8 cellular contexts compared by ENCODE assay signal in the genomic region with DNA sequence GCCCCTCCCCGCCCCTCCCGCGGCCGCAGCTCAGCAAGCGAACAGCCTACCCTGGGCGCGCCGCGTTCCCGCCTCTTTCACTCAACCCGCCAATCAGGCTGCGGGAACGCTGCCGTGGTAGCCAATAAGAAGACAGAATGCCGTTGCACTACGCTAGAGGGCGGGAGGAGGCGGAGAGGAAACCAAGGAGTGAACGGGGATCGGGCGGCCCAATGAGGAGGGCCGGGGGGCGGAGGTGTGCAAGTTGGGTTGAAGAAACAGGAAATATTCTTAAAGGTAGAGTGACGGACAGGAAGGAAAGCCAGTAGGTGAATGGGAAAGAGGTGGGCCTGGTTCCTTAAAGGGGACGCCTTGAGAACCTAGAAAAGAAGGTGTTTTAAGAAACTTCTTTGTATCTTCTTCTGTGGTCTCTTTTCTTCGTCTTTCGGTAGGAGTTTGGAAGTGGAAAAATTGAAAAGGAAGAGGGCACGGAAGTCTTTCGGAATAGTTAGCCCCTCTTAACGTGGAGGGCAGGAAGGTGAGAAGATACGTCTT. TPM values are rescaled to one million over a fixed set of nuclear protein-coding genes. Genes with fewer than 3 reads are reported as not detected.
DNase-seq lines count a peak whose midpoint lies in the region; ATAC-seq and FAIRE-seq lines count a peak whose summit lies in the region.

No MANE protein-coding gene starts in this region.

- peak overlapping the region; percentile 85 for H3K56ac ChIP-seq in mesendoderm (ENCODE audit: low read length)

- H3K4me2 ChIP-seq in mesendoderm (ENCODE audit: low read length), result peak overlapping the region; percentile 79

- no peak overlapping the region for H4K5ac ChIP-seq in mesendoderm (ENCODE audit: low read length)

- H2BK15ac ChIP-seq in mesendoderm (replicated peaks; ENCODE audit: low read depth), result no peak overlapping the region

- no peak overlapping the region for H4K8ac ChIP-seq in mesendoderm (ENCODE audit: low read depth, low read length)

- no CpG with 5 or more reads among the region's 31 CpGs for WGBS in mesendoderm (ENCODE audit: extremely low coverage, insufficient coverage, low lambda C conversion rate)

- peak overlapping the region; percentile 79 for H3K9ac ChIP-seq in mesendoderm (ENCODE audit: low read length)

- no peak overlapping the region for H3K23ac ChIP-seq in mesendoderm (ENCODE audit: low read length)

- H3K27ac ChIP-seq in mesendoderm (ENCODE audit: low read depth, low read length), result no peak overlapping the region

- no peak overlapping the region for H2BK120ac ChIP-seq in mesendoderm (ENCODE audit: low read depth, low read length)

- no peak overlapping the region for H2BK5ac ChIP-seq in mesendoderm (ENCODE audit: low read length)

- peaks cover 5% of the 10 kb centered on the region for H3K79me1 ChIP-seq in mesendoderm (ENCODE audit: low read length)

- peak overlapping the region; percentile 3 for H3K18ac ChIP-seq in mesendoderm (ENCODE audit: low read length)

- DNase-seq in COLO829 (ENCODE audit: low spot score), result peak; percentile 99
- DNase-seq in HT1080 (ENCODE audit: low read depth), result peak; percentile 100
- peak; percentile 99 to 100 for DNase-seq in NOMO-1 (lab: John Stamatoyannopoulos, UW; ENCODE audit: unreplicated experiment in 2 of 2)
- DNase-seq in activated CD8-positive, alpha-beta memory T cell treated with anti-CD3 and anti-CD28 coated beads, Interleukin-2, amount 50 U/mL, for 1 hour (ENCODE audit: extremely low read depth), result peak; percentile 98
- peak; percentile 100 for DNase-seq in mesendoderm
- DNase-seq in stimulated activated CD8-positive, alpha-beta memory T cell treated with anti-CD3 and anti-CD28 coated beads, Interleukin-12 subunit alpha, Interleukin-12 subunit beta, amount 100 ng/mL, for 4 hours (ENCODE audit: low read depth), result peak; percentile 97

- H3K4me3 ChIP-seq in mesendoderm (ENCODE audit: low read length), result peak overlapping the region; percentile 95

- no peaks in the 10 kb centered on the region for H3K36me3 ChIP-seq in mesendoderm (ENCODE audit: control insufficient read depth, insufficient read depth, low read length)

- peak; percentile 99 for FAIRE-seq in endometrium (lab: Jason Lieb, UNC)

- H3K79me2 ChIP-seq in mesendoderm (ENCODE audit: control insufficient read depth, insufficient read depth, low read length), result no peaks in the 10 kb centered on the region

- peak overlapping the region; percentile 42 for H3K4ac ChIP-seq in mesendoderm (ENCODE audit: low read depth, low read length)

- no peaks in the 10 kb centered on the region for H3K27me3 ChIP-seq in mesendoderm (ENCODE audit: insufficient read depth, low read length, poor library complexity)

- peaks cover 7% of the 10 kb centered on the region for H3K4me1 ChIP-seq in mesendoderm (ENCODE audit: control insufficient read depth, low read depth, low read length)

- no peak overlapping the region for H2AK5ac ChIP-seq in mesendoderm (ENCODE audit: low read length)

- peak; percentile 93 for ATAC-seq in GM21381 (IDR thresholded peaks at IDR 0.05; ENCODE audit: unreplicated experiment)

RNA-seq across cellular contexts. Expression of gene USF3, which starts 0.3 kb away (rescaled TPM):
- total RNA-seq in HT1080 (2014; rRNA removed; shearing (Covaris generic)), result 7.4 and 8.8 TPM in 2 replicates
- 7.4 and 12.6 TPM in 2 replicates for polyA plus RNA-seq in HT1080 (2015; cell fraction: cytosol; rRNA removed)
- 8.3 and 8.5 TPM in 2 replicates for polyA plus RNA-seq in HT1080 (2015; cell fraction: nucleus; rRNA removed)
- polyA plus RNA-seq in mesendoderm (2013, experiment 1 of 2), result 7.8 TPM
- polyA plus RNA-seq in mesendoderm (2013, experiment 2 of 2), result 7.9 TPM

RNA-seq across cellular contexts. Expression of gene NAA50, which starts 49.3 kb away (rescaled TPM):
- 351 and 605 TPM in 2 replicates for total RNA-seq in HT1080 (2014; rRNA removed; shearing (Covaris generic))
- 216 and 264 TPM in 2 replicates for polyA plus RNA-seq in HT1080 (2015; cell fraction: cytosol; rRNA removed)
- 135 and 137 TPM in 2 replicates for polyA plus RNA-seq in HT1080 (2015; cell fraction: nucleus; rRNA removed)
- 174 TPM for polyA plus RNA-seq in mesendoderm (2013, experiment 1 of 2)
- 174 TPM for polyA plus RNA-seq in mesendoderm (2013, experiment 2 of 2)

RNA-seq across cellular contexts. Expression of gene ATP6V1A, which starts 50.1 kb away (rescaled TPM):
- total RNA-seq in HT1080 (2014; rRNA removed; shearing (Covaris generic)), result 58.7 and 73.2 TPM in 2 replicates
- polyA plus RNA-seq in HT1080 (2015; cell fraction: cytosol; rRNA removed), result 47.5 and 60.0 TPM in 2 replicates
- 97.7 and 114 TPM in 2 replicates for polyA plus RNA-seq in HT1080 (2015; cell fraction: nucleus; rRNA removed)
- 20.3 TPM for polyA plus RNA-seq in mesendoderm (2013, experiment 1 of 2)
- polyA plus RNA-seq in mesendoderm (2013, experiment 2 of 2), result 20.3 TPM
